Comparison of ENCODE assay signal across 9 cellular contexts in genomic region chr17:82777778-82778375, GRCh38. TPM values are rescaled to one million over a fixed set of nuclear protein-coding genes. Genes with fewer than 3 reads are reported as not detected.
DNase-seq lines count a peak whose midpoint lies in the region; ATAC-seq and TF ChIP-seq lines count a peak whose summit lies in the region.
"Not testable (repeated sequence)": the region's sequence is repeated elsewhere in the genome, so short reads cannot be mapped to it uniquely, and the experiment has no call there.
"Had no signal": no experiment of that assay in that cellular context is flagged by ENCODE, and none has a peak within 500 bp of the region (broad histone marks: within the 10 kb centered on the region; RNA-seq: fewer than 3 reads in every experiment).

No MANE protein-coding gene starts in this region.

- CTCF ChIA-PET in AG04450 (lab: Charles Lee) = interaction anchor here (1.0 to 2.1 kb wide), 3 partner anchors 92 to 109 kb away, joined by 3 to 6 read pairs (median 3); no protein-coding TSS in a partner anchor
- CTCF ChIA-PET in activated CD4-positive, alpha-beta memory T cell treated with anti-CD3 and anti-CD28 coated beads for 36 hours (lab: Charles Lee) = interaction anchor here (0.6 to 3.9 kb wide), 2 partner anchors 20 to 110 kb away, joined by 3 to 25 read pairs; no protein-coding TSS in a partner anchor

- H3K4me2 ChIP-seq in DOHH2 (ENCODE audit: low read length) = not testable (repeated sequence)

- not testable (repeated sequence) for H3K27me3 Mint-ChIP-seq in activated CD4-positive, alpha-beta memory T cell treated with anti-CD3 and anti-CD28 coated beads for 36 hours; nephron progenitor cell (ENCODE audit: low read depth, poor library complexity)

- not testable (repeated sequence) for H3K27ac ChIP-seq in AG04450 (ENCODE audit: low read depth, low read length); DOHH2 (ENCODE audit: low read depth, low read length); thyroid gland

- H3K9me2 ChIP-seq in DOHH2 (replicated peaks; ENCODE audit: control insufficient read depth, low read length) = not testable (repeated sequence)

- not testable (repeated sequence) for DNase-seq in AG04450 (ENCODE audit: low read depth, low spot score); choroid plexus epithelial cell (ENCODE audit: low read depth); nephron progenitor cell
- peak; percentile 15 for DNase-seq in NCI-H2171 treated with DMSO at 0.1 percent for 48 hours (lab: John Stamatoyannopoulos, UW)
- peak; percentile 42 for DNase-seq in activated CD4-positive, alpha-beta memory T cell treated with anti-CD3 and anti-CD28 coated beads for 36 hours
- peak; percentile 36 for DNase-seq in Right ventricle myocardium superior
- peak; percentile 40 to 51 for DNase-seq in thyroid gland

- H3K27ac Mint-ChIP-seq in activated CD4-positive, alpha-beta memory T cell treated with anti-CD3 and anti-CD28 coated beads for 36 hours = not testable (repeated sequence)
- H3K27ac Mint-ChIP-seq in nephron progenitor cell = peak overlapping the region; percentile 45

- not testable (repeated sequence) for H3K27me3 ChIP-seq in AG04450 (ENCODE audit: control insufficient read depth, insufficient read depth, low read length); DOHH2 (ENCODE audit: control insufficient read depth, low read length); thyroid gland

- ATAC-seq in Right ventricle myocardium superior (ENCODE audit: poor library complexity) = not testable (repeated sequence)

- H3F3A ChIP-seq in DOHH2 (ENCODE audit: control insufficient read depth, insufficient read depth) = not testable (repeated sequence)

- peaks cover 12% of the 10 kb centered on the region for H3K36me3 Mint-ChIP-seq in activated CD4-positive, alpha-beta memory T cell treated with anti-CD3 and anti-CD28 coated beads for 36 hours
- H3K36me3 Mint-ChIP-seq in nephron progenitor cell (ENCODE audit: low read depth) = peaks cover 54% of the 10 kb centered on the region

- not testable (repeated sequence) for H3K79me2 ChIP-seq in DOHH2 (ENCODE audit: control insufficient read depth, low read length)

- not testable (repeated sequence) for H3K9me3 ChIP-seq in AG04450 (ENCODE audit: control insufficient read depth, insufficient read depth, low read length); DOHH2 (ENCODE audit: control insufficient read depth, insufficient read depth, low read length); thyroid gland

- peaks cover 13% of the 10 kb centered on the region for H3K4me1 Mint-ChIP-seq in activated CD4-positive, alpha-beta memory T cell treated with anti-CD3 and anti-CD28 coated beads for 36 hours (ENCODE audit: low read depth)
- H3K4me1 Mint-ChIP-seq in nephron progenitor cell = peaks cover 28% of the 10 kb centered on the region

- TF ChIP-seq POLR2A in thyroid gland (IDR thresholded peaks at IDR 0.05) = not testable (repeated sequence)

- TF ChIP-seq CTCF in AG04450 (IDR thresholded peaks at IDR 0.05; ENCODE audit: low read depth, low read length) = peak; percentile 16; the same call in 1 of the 2 replicates
- peak; percentile 11 for TF ChIP-seq CTCF in DOHH2 (IDR thresholded peaks at IDR 0.05; ENCODE audit: low read depth, low read length, poor library complexity, severe bottlenecking)
- peak; percentile 18 for TF ChIP-seq CTCF in choroid plexus epithelial cell (conservative IDR thresholded peaks at IDR 0.05; ENCODE audit: low read depth, low read length)
- peak; percentile 32 for TF ChIP-seq CTCF in nephron progenitor cell (IDR thresholded peaks at IDR 0.05)
- TF ChIP-seq CTCF in thyroid gland (IDR thresholded peaks at IDR 0.05) = peak in 4 of 6 experiments; percentile 32 to 55 (median 48)

- H4K20me1 ChIP-seq in DOHH2 (ENCODE audit: control insufficient read depth, insufficient read depth, low read depth, low read length) = not testable (repeated sequence)

- H3K9me3 Mint-ChIP-seq in activated CD4-positive, alpha-beta memory T cell treated with anti-CD3 and anti-CD28 coated beads for 36 hours; nephron progenitor cell: not testable (repeated sequence)

- not testable (repeated sequence) for H3K4me3 ChIP-seq in AG04450 (ENCODE audit: low read depth, low read length); DOHH2 (ENCODE audit: low read length); choroid plexus epithelial cell (ENCODE audit: low read depth, low read length); thyroid gland (replicated peaks in 1 of 3)

- intact Hi-C loops in activated CD4-positive, alpha-beta memory T cell treated with anti-CD3 and anti-CD28 coated beads for 36 hours (cut with micrococcal nuclease) = loop anchor here (10.0 kb wide), 1 partner anchor 113 kb away; no protein-coding TSS in a partner anchor
- intact Hi-C loops in Right ventricle myocardium superior (cut with DNase I) (loop anchor here (10.0 kb wide), 1 partner anchor 423 kb away; the partner anchor contains the start of gene TEX19), thyroid gland (cut with DNase I) (loop anchor here (10.0 kb wide), 1 partner anchor 423 kb away; the partner anchor contains the start of gene TEX19)

- H3K4me1 ChIP-seq in DOHH2 (ENCODE audit: control insufficient read depth, low read length) (peaks cover 19% of the 10 kb centered on the region), thyroid gland (peaks cover 10 to 16% of the 10 kb centered on the region in 2 donors)

- H3K36me3 ChIP-seq in DOHH2 (ENCODE audit: control insufficient read depth, low read length) = peaks cover 30% of the 10 kb centered on the region
- not testable (repeated sequence) for H3K36me3 ChIP-seq in thyroid gland

- 65 to 66% methylated on average over 21 of the region's 21 CpGs for WGBS in thyroid gland, 2 donors

- H3K4me3 Mint-ChIP-seq in activated CD4-positive, alpha-beta memory T cell treated with anti-CD3 and anti-CD28 coated beads for 36 hours; nephron progenitor cell: not testable (repeated sequence)

- POLR2A ChIA-PET in AG04450 (lab: Yijun Ruan, JAX); activated CD4-positive, alpha-beta memory T cell treated with anti-CD3 and anti-CD28 coated beads for 36 hours (lab: Charles Lee): not testable (repeated sequence)

RNA-seq across cellular contexts. Expression of gene TBCD, which starts 26.0 kb away (rescaled TPM):
- polyA plus RNA-seq in AG04450 (2011; rRNA removed) = 28.5 and 39.8 TPM in 2 replicates
- 38.0 and 42.9 TPM in 2 replicates for polyA minus RNA-seq in AG04450 (2011; rRNA and poly(A)+ RNA removed)
- 10 to 100 TPM; 97.0 to 98.2 TPM for total RNA-seq in activated CD4-positive, alpha-beta memory T cell treated with anti-CD3 and anti-CD28 coated beads for 36 hours
- 45.1 TPM for total RNA-seq in Right ventricle myocardium superior
- total RNA-seq in thyroid gland = 10 to 100 TPM; 72.6 to 85.9 (median 79.6) TPM

RNA-seq across cellular contexts. Expression of gene FN3K, which starts 42.5 kb away (rescaled TPM):
- 1.6 TPM in 2 replicates for polyA plus RNA-seq in AG04450 (2011; rRNA removed)
- polyA minus RNA-seq in AG04450 (2011; rRNA and poly(A)+ RNA removed) = 1.9 and 2.0 TPM in 2 replicates
- total RNA-seq in activated CD4-positive, alpha-beta memory T cell treated with anti-CD3 and anti-CD28 coated beads for 36 hours = 1 to 10 TPM; 1.6 to 2.3 TPM
- total RNA-seq in Right ventricle myocardium superior (80.2 TPM), thyroid gland (10 to 100 TPM in 3 of 4 donors, 1 to 10 TPM in 1; 7.2 to 13.3 (median 12.0) TPM)
- polyA plus RNA-seq: IgD-negative memory B cell had no signal
